ENCODE assay signal across 19 cellular contexts in genomic region chr7:114409750-114410149, GRCh38. TPM values are rescaled to one million over a fixed set of nuclear protein-coding genes. Genes with fewer than 3 reads are reported as not detected.
A peak's percentile ranks its signal among the peaks of the same experiment; 100 is the strongest.
DNase-seq lines count a peak whose midpoint lies in the region; ATAC-seq and TF ChIP-seq lines count a peak whose summit lies in the region.
"Had no signal": no experiment of that assay in that cellular context is flagged by ENCODE, and none has a peak within 500 bp of the region (broad histone marks: within the 10 kb centered on the region; RNA-seq: fewer than 3 reads in every experiment).

No MANE protein-coding gene starts in this region.

- DNase-seq in AG08395 (ENCODE audit: low spot score), result peak; percentile 60
- DNase-seq in HS-5 (ENCODE audit: low read depth), result peak; percentile 29
- DNase-seq in astrocyte of the hippocampus (ENCODE audit: low read depth, low spot score), result peak; percentile 5
- DNase-seq in kidney glomerular epithelial cell (lab: John Stamatoyannopoulos, UW), result peak; percentile 15
- DNase-seq in stimulated activated naive CD4-positive, alpha-beta T cell treated with Interleukin-2 at 50 U/mL for 16 hours (lab: John Stamatoyannopoulos, UW), result no peak
- no peak for DNase-seq in erythroblast (lab: John Stamatoyannopoulos, UW)
- no peak for DNase-seq in mesenteric fat pad (ENCODE audit: low spot score)
- DNase-seq: activated CD4-positive, alpha-beta T cell treated with anti-CD3 and anti-CD28 coated beads for 36 hours; dorsolateral prefrontal cortex; glutamatergic neuron; lower lobe of right lung; MM.1S; NCI-H187 treated with DMSO at 0.1 percent for 48 hours; NCI-H446 treated with DMSO at 0.1 percent for 48 hours; SW 1271 had no signal

- no peak for ATAC-seq in GM21786 (IDR thresholded peaks at IDR 0.05; ENCODE audit: unreplicated experiment)
- ATAC-seq: activated CD4-positive, alpha-beta T cell treated with anti-CD3 and anti-CD28 coated beads for 36 hours; HCT116; lower lobe of right lung; Right ventricle myocardium inferior; sciatic nerve had no signal

- no peak for TF ChIP-seq POLR2A in erythroblast (IDR thresholded peaks at IDR 0.05; ENCODE audit: low read length)

RNA-seq across cellular contexts. Expression of gene FOXP2, which starts 4.9 kb away (rescaled TPM):
- total RNA-seq in mesenteric fat pad, result 7.9 TPM
- total RNA-seq: activated CD4-positive, alpha-beta T cell treated with anti-CD3 and anti-CD28 coated beads for 36 hours had no signal

Comparison
In these comparisons a context has a peak if more than half of its experiments do, and no peak if none do; other contexts are left out.
1. DNase-seq: peak in AG08395 (single experiment), HS-5 (single experiment), astrocyte of the hippocampus (single experiment) and kidney glomerular epithelial cell (single experiment); none in stimulated activated naive CD4-positive, alpha-beta T cell treated with Interleukin-2 at 50 U/mL for 16 hours (single experiment), erythroblast (0 of 2) and mesenteric fat pad (single experiment).